Comparison of ENCODE assay signal across 19 cellular contexts in the genomic region with DNA sequence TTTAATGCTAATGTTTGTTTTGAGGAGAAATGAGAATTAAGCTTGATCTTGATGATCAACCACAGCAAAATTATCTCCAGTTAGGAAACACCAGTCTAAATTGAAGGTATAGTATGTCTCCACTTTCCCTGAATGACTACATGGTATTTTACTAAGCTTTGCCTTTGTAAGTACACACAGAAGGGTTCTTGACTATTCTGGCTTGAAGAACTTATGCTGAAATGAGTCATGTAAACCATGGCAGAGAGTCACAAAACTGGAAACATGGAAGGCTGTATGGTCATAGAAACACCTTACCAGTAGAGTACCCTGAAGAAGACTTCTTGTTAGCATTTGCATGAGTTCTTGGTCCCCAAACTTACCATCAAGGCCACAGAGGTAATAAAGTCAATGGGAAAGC.
DNase-seq lines count a peak whose midpoint lies in the region; ATAC-seq and TF ChIP-seq lines count a peak whose summit lies in the region.
"Had no signal": no experiment of that assay in that cellular context is flagged by ENCODE, and none has a peak within 500 bp of the region (broad histone marks: within the 10 kb centered on the region; RNA-seq: fewer than 3 reads in every experiment).

No MANE protein-coding gene starts in this region.

- H3K4me1 ChIP-seq in esophagus muscularis mucosa, result peaks cover 15 to 44% (median 38%) of the 10 kb centered on the region in 4 donors
- no peaks in the 10 kb centered on the region for H3K4me1 ChIP-seq in left lung

- no peak for TF ChIP-seq POLR2A in esophagus muscularis mucosa (IDR thresholded peaks at IDR 0.05; ENCODE audit: low read depth)

- TF ChIP-seq CTCF in esophagus muscularis mucosa (IDR thresholded peaks at IDR 0.05) (no peak), left lung (IDR thresholded peaks at IDR 0.05) (no peak)

- DNase-seq in EL, result peak; percentile 18
- peak; percentile 64 for DNase-seq in HCEC 1CT
- DNase-seq in esophagus muscularis mucosa (ENCODE audit: extremely low spot score), result no peak
- DNase-seq in left lung, result no peak
- no peak for DNase-seq in hepatic stellate cell (ENCODE audit: low spot score)
- no peak for DNase-seq in NCI-H226
- DNase-seq: ACHN; C1 segment of cervical spinal cord; CD8-positive, alpha-beta memory T cell; DMS79 treated with DMSO at 0.1 percent for 48 hours; NCI-H1417 treated with DMSO at 0.1 percent for 48 hours; NCI-H1930; NCI-H446 treated with DMSO at 0.1 percent for 48 hours; SJCRH30 had no signal

- no peak for TF ChIP-seq EP300 in esophagus muscularis mucosa (IDR thresholded peaks at IDR 0.05)

- no peaks in the 10 kb centered on the region for H3K36me3 ChIP-seq in esophagus muscularis mucosa
- H3K36me3 ChIP-seq in left lung, result no peaks in the 10 kb centered on the region
- H3K36me3 ChIP-seq: HAP-1, SJCRH30 had no signal

- H3K9me3 ChIP-seq in esophagus muscularis mucosa (no peaks in the 10 kb centered on the region), left lung (no peaks in the 10 kb centered on the region)
- H3K9me3 ChIP-seq: HAP-1 had no signal

- peak; percentile 34 for ATAC-seq in left lung
- no peak for ATAC-seq in HG02840 (IDR thresholded peaks at IDR 0.05; ENCODE audit: low FRiP score, unreplicated experiment)
- ATAC-seq in GM19397 (IDR thresholded peaks at IDR 0.05; ENCODE audit: unreplicated experiment), result no peak
- ATAC-seq: Panc1 had no signal

- H3K27ac ChIP-seq in esophagus muscularis mucosa (replicated peaks in 1 of 4) (peak overlapping the region; percentile 5 to 44 (median 20)), left lung (no peak overlapping the region)
- H3K27ac ChIP-seq: KMS-11, SJCRH30 had no signal

- H3K4me3 ChIP-seq in esophagus muscularis mucosa (no peak overlapping the region), left lung (no peak overlapping the region)
- H3K4me3 ChIP-seq: HAP-1, SJCRH30 had no signal

- H3K27me3 ChIP-seq in esophagus muscularis mucosa (no peaks in the 10 kb centered on the region), left lung (no peaks in the 10 kb centered on the region)
- H3K27me3 ChIP-seq: SJCRH30 had no signal

- intact Hi-C loops in esophagus muscularis mucosa (cut with DNase I), result loop anchor here (5.0 kb wide), 1 partner anchor 289 kb away; no protein-coding TSS in a partner anchor
- intact Hi-C loops in left lung (cut with DNase I), result no loop called here

Comparison
In these comparisons a context has a peak if more than half of its experiments do, and no peak if none do; other contexts are left out.
1. DNase-seq: peak in EL (single experiment) and HCEC 1CT (single experiment); none in esophagus muscularis mucosa (single experiment), left lung (0 of 2), hepatic stellate cell (single experiment) and NCI-H226 (single experiment).
2. H3K27ac ChIP-seq: peak in esophagus muscularis mucosa (4 of 4); none in left lung (0 of 2).